ENCODE assay signal across 9 cellular contexts in genomic region chr1:206505702-206506375, GRCh38. TPM values are rescaled to one million over a fixed set of nuclear protein-coding genes. Genes with fewer than 3 reads are reported as not detected.
DNase-seq lines count a peak whose midpoint lies in the region; ATAC-seq and TF ChIP-seq lines count a peak whose summit lies in the region.
"Had no signal": no experiment of that assay in that cellular context is flagged by ENCODE, and none has a peak within 500 bp of the region (broad histone marks: within the 10 kb centered on the region; RNA-seq: fewer than 3 reads in every experiment).

No MANE protein-coding gene starts in this region.

- no peaks in the 10 kb centered on the region for H3K9me2 ChIP-seq in HCT116 (ENCODE audit: insufficient read depth)

- no peaks in the 10 kb centered on the region for H3K9me3 Mint-ChIP-seq in CD4-positive, CD25-positive, alpha-beta regulatory T cell
- H3K9me3 Mint-ChIP-seq in memory B cell, result no peaks in the 10 kb centered on the region

- CTCF ChIA-PET in HCT116 (lab: Charles Lee), result interaction anchor here (0.8 kb wide), 1 partner anchor 11 kb away, joined by 3 read pairs; no protein-coding TSS in a partner anchor

- no peaks in the 10 kb centered on the region for H3K9me3 ChIP-seq in CD4-positive, CD25-positive, alpha-beta regulatory T cell (ENCODE audit: control insufficient read depth in 2 of 2, low read length in 2 of 2)
- H3K9me3 ChIP-seq in HCT116 (ENCODE audit: control insufficient read depth in 1 of 2, insufficient read depth in 1 of 2, low read depth in 1 of 2, low read length in 2 of 2), result no peaks in the 10 kb centered on the region

- BruUV-seq in HCT116 (replicated peaks; lab: Mats Ljungman, UMichigan), result no TSS peak

- H2AFZ ChIP-seq in HCT116 (ENCODE audit: low read depth, low read length, poor library complexity, severe bottlenecking), result peak overlapping the region; percentile 32

- intact Hi-C loops in HCT116 (cut with micrococcal nuclease), result no loop called here

- H3K4me3 Mint-ChIP-seq in CD4-positive, CD25-positive, alpha-beta regulatory T cell, result peak overlapping the region; percentile 83 to 89 (median 86)
- H3K4me3 Mint-ChIP-seq in memory B cell, result peak overlapping the region; percentile 81

- peak; percentile 66 for TF ChIP-seq RAD21 in HCT116 (IDR thresholded peaks at IDR 0.05; ENCODE audit: low read depth)

- TF ChIP-seq POLR2A in HCT116 (IDR thresholded peaks at IDR 0.05; ENCODE audit: borderline replicate concordance, extremely low read depth, insufficient read depth, insufficient read length), result no peak

- H3K27ac ChIP-seq in CD4-positive, CD25-positive, alpha-beta regulatory T cell (ENCODE audit: insufficient read depth, low read length, poor library complexity, severe bottlenecking), result no peak overlapping the region
- H3K27ac ChIP-seq in HCT116 (ENCODE audit: low read depth, low read length), result no peak overlapping the region

- peak overlapping the region in 2 of 3 donors; percentile 49 to 53 for H3K27ac Mint-ChIP-seq in CD4-positive, CD25-positive, alpha-beta regulatory T cell
- H3K27ac Mint-ChIP-seq in memory B cell, result no peak overlapping the region

- no peak overlapping the region for H3K9ac ChIP-seq in HCT116 (ENCODE audit: low read length)

- H3K4me3 ChIP-seq in CD4-positive, CD25-positive, alpha-beta regulatory T cell (ENCODE audit: low read depth, low read length), result peak overlapping the region; percentile 17
- H3K4me3 ChIP-seq in HCT116 (replicated peaks in 1 of 2; ENCODE audit: low read depth in 1 of 2, low read length in 2 of 2), result no peak overlapping the region

- peak in 2 of 3 experiments; percentile 61 to 68; a peak in 5 of 6 replicates for TF ChIP-seq CTCF in HCT116 (IDR thresholded peaks at IDR 0.05 in 2 of 3, conservative IDR thresholded peaks at IDR 0.05 in 1 of 3; ENCODE audit: borderline replicate concordance in 1 of 3, insufficient read depth in 1 of 3, low read depth in 2 of 3, low read length in 2 of 3)

- no peak for ATAC-seq in CD4-positive, CD25-positive, alpha-beta regulatory T cell (ENCODE audit: low read depth in 2 of 2)
- ATAC-seq in HCT116 (no peak), memory B cell (ENCODE audit: low read depth) (no peak), GM18502 (IDR thresholded peaks at IDR 0.05; ENCODE audit: poor library complexity, unreplicated experiment) (no peak), HG02938 (IDR thresholded peaks at IDR 0.05; ENCODE audit: unreplicated experiment) (no peak)

- no peak overlapping the region for H3K4me2 ChIP-seq in HCT116 (ENCODE audit: low read length)

- peaks cover 14 to 48% (median 21%) of the 10 kb centered on the region in 4 donors for H3K4me1 Mint-ChIP-seq in CD4-positive, CD25-positive, alpha-beta regulatory T cell
- peaks cover 11% of the 10 kb centered on the region for H3K4me1 Mint-ChIP-seq in memory B cell

- DNase-seq in CD4-positive, CD25-positive, alpha-beta regulatory T cell, result no peak
- DNase-seq in HCT116 (ENCODE audit: low read depth, low spot score), result no peak
- DNase-seq in astrocyte of the hippocampus (ENCODE audit: low read depth, low spot score), result peak; percentile 59
- no peak for DNase-seq in memory B cell (ENCODE audit: low spot score in 2 of 2)
- DNase-seq in stimulated activated naive CD4-positive, alpha-beta T cell (lab: John Stamatoyannopoulos, UW), result no peak
- DNase-seq in NCI-H69 (lab: John Stamatoyannopoulos, UW), result no peak
- DNase-seq: head of caudate nucleus had no signal

- H3K4me1 ChIP-seq in CD4-positive, CD25-positive, alpha-beta regulatory T cell (ENCODE audit: control insufficient read depth, insufficient read depth, low read length, poor library complexity, severe bottlenecking), result peaks cover 21% of the 10 kb centered on the region
- peaks cover 31 to 67% of the 10 kb centered on the region in 2 experiments for H3K4me1 ChIP-seq in HCT116 (ENCODE audit: control insufficient read depth in 1 of 2, insufficient read depth in 2 of 2, low read length in 2 of 2)

- POLR2A ChIA-PET in HCT116 (lab: Charles Lee), result no interaction called here

- RAD21 ChIA-PET in HCT116 (lab: Charles Lee; ENCODE audit: low non-redundant PET in 1 of 2, low total read pairs in 2 of 2, uncharacterized antibody in 2 of 2, unreplicated experiment in 2 of 2), result no interaction called here

- no peaks in the 10 kb centered on the region for H3K36me3 ChIP-seq in CD4-positive, CD25-positive, alpha-beta regulatory T cell (ENCODE audit: control insufficient read depth, insufficient read depth, low read length)
- no peaks in the 10 kb centered on the region for H3K36me3 ChIP-seq in HCT116 (ENCODE audit: control insufficient read depth in 1 of 2, insufficient read depth in 2 of 2, low read length in 2 of 2)

- H3K27me3 ChIP-seq in CD4-positive, CD25-positive, alpha-beta regulatory T cell (ENCODE audit: control insufficient read depth, insufficient read depth, low read length), result peaks cover 13% of the 10 kb centered on the region
- H3K27me3 ChIP-seq in HCT116 (ENCODE audit: insufficient read depth, low read length), result no peaks in the 10 kb centered on the region

- peaks cover 5% of the 10 kb centered on the region for H3K36me3 Mint-ChIP-seq in CD4-positive, CD25-positive, alpha-beta regulatory T cell
- H3K36me3 Mint-ChIP-seq in memory B cell, result no peaks in the 10 kb centered on the region

- no peaks in the 10 kb centered on the region for H3K79me2 ChIP-seq in HCT116 (ENCODE audit: insufficient read depth, low read length)

- H4K20me1 ChIP-seq in HCT116 (ENCODE audit: insufficient read depth), result no peaks in the 10 kb centered on the region

- H3K27me3 Mint-ChIP-seq in CD4-positive, CD25-positive, alpha-beta regulatory T cell, result peaks cover 35% of the 10 kb centered on the region
- peaks cover 13% of the 10 kb centered on the region for H3K27me3 Mint-ChIP-seq in memory B cell

TF ChIP-seq in HCT116, 20 proteins besides CTCF, POLR2A, EP300 and RAD21 (continues in another document):
- no peak for TF ChIP-seq EZH2 (IDR thresholded peaks at IDR 0.05)
- no peak for TF ChIP-seq MAX (IDR thresholded peaks at IDR 0.05)
- TF ChIP-seq POLR2AphosphoS5 (IDR thresholded peaks at IDR 0.05; ENCODE audit: low read depth, low read length), result no peak
- TF ChIP-seq YY1 (IDR thresholded peaks at IDR 0.05; ENCODE audit: extremely low read depth, insufficient replicate concordance, low read depth, low read length), result no peak
- TF ChIP-seq ELF1 (IDR thresholded peaks at IDR 0.05; ENCODE audit: borderline replicate concordance, low read depth), result no peak
- TF ChIP-seq, protein P1, sequence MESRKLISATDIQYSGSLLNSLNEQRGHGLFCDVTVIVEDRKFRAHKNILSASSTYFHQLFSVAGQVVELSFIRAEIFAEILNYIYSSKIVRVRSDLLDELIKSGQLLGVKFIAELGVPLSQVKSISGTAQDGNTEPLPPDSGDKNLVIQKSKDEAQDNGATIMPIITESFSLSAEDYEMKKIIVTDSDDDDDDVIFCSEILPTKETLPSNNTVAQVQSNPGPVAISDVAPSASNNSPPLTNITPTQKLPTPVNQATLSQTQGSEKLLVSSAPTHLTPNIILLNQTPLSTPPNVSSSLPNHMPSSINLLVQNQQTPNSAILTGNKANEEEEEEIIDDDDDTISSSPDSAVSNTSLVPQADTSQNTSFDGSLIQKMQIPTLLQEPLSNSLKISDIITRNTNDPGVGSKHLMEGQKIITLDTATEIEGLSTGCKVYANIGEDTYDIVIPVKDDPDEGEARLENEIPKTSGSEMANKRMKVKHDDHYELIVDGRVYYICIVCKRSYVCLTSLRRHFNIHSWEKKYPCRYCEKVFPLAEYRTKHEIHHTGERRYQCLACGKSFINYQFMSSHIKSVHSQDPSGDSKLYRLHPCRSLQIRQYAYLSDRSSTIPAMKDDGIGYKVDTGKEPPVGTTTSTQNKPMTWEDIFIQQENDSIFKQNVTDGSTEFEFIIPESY (IDR thresholded peaks at IDR 0.05; ENCODE audit: extremely low read depth, insufficient replicate concordance, low read length), result no peak
- TF ChIP-seq ZFX (IDR thresholded peaks at IDR 0.05), result no peak
- no peak for TF ChIP-seq TCF7L2 (IDR thresholded peaks at IDR 0.05; ENCODE audit: borderline replicate concordance, extremely low read depth, insufficient read depth, insufficient read length)
- no peak for TF ChIP-seq SIN3A (IDR thresholded peaks at IDR 0.05; ENCODE audit: low read depth)
- TF ChIP-seq SRF (IDR thresholded peaks at IDR 0.05; ENCODE audit: low read depth), result no peak
- no peak for TF ChIP-seq FOSL1 (IDR thresholded peaks at IDR 0.05; ENCODE audit: low read depth)
- no peak for TF ChIP-seq EGR1 (IDR thresholded peaks at IDR 0.05; ENCODE audit: low read depth)
- no peak for TF ChIP-seq CEBPB (IDR thresholded peaks at IDR 0.05; ENCODE audit: low read depth)
- no peak for TF ChIP-seq ATF3 (IDR thresholded peaks at IDR 0.05)

RNA-seq across cellular contexts. Expression of gene RASSF5, which starts 1.5 kb away (rescaled TPM):
- 158 TPM for total RNA-seq in CD4-positive, CD25-positive, alpha-beta regulatory T cell
- polyA plus RNA-seq in CD4-positive, CD25-positive, alpha-beta regulatory T cell, result 100 to 1,000 TPM; 224 to 258 (median 231) TPM
- 5.4 TPM for total RNA-seq in HCT116 (2021; ENCODE audit: unreplicated experiment)
- 3.9 and 4.5 TPM in 2 replicates for polyA plus RNA-seq in HCT116 (2012)

RNA-seq across cellular contexts. Expression of gene IKBKE, which starts 35.6 kb away (rescaled TPM):
- total RNA-seq in CD4-positive, CD25-positive, alpha-beta regulatory T cell, result 78.3 TPM
- 10 to 100 TPM; 55.3 to 87.4 (median 68.3) TPM for polyA plus RNA-seq in CD4-positive, CD25-positive, alpha-beta regulatory T cell
- total RNA-seq in HCT116 (2021; ENCODE audit: unreplicated experiment), result 5.1 TPM
- polyA plus RNA-seq in HCT116 (2012), result 3.5 TPM in 2 replicates

Comparison
In these comparisons a context has a peak if more than half of its experiments do, and no peak if none do; other contexts are left out.
1. RNA of gene RASSF5, which starts 1.5 kb away (total RNA-seq): 158 TPM in CD4-positive, CD25-positive, alpha-beta regulatory T cell (single experiment); 5.4 TPM in HCT116 (single experiment); every median in the first group is over 10 times any median in the second.
2. RNA of gene IKBKE, which starts 35.6 kb away (total RNA-seq): 78.3 TPM in CD4-positive, CD25-positive, alpha-beta regulatory T cell (single experiment); 5.1 TPM in HCT116 (single experiment); every median in the first group is over 10 times any median in the second.